In the genomic region with DNA sequence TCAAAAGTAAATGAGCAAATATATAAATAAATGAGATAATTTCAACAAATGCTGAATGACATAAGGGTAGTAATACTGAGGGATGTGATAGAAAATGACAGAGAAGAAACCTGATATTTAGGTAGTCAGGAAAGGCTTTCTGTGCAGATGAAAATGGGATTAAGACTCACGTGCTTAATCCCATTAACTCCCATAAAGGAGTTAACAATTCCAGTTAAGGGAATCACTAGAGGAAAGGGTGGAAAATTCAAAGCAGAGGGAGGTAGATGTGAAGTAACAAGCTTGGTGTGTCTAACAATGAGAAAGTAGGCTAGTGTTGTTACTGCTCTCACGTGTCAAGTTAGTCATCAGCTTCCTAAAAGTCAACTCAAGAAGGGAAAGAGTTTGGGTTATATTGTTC, we compare ENCODE assay signal across 22 cellular contexts.
DNase-seq lines count a peak whose midpoint lies in the region; TF ChIP-seq lines count a peak whose summit lies in the region.
"Had no signal": no experiment of that assay in that cellular context is flagged by ENCODE, and none has a peak within 500 bp of the region (broad histone marks: within the 10 kb centered on the region; RNA-seq: fewer than 3 reads in every experiment).

No MANE protein-coding gene starts in this region.

- H3K27me3 ChIP-seq in A673 (replicated peaks; ENCODE audit: insufficient read depth, low read depth, low read length, poor library complexity) (no peaks in the 10 kb centered on the region), neural progenitor cell (no peaks in the 10 kb centered on the region)
- H3K27me3 ChIP-seq: BLaER1 treated with 17β-estradiol and CSF1 and Interleukin-3, amounts not matched to agents 10 nM and 100 nM had no signal

- no peaks in the 10 kb centered on the region for H3K79me2 ChIP-seq in neural progenitor cell (ENCODE audit: low read depth)

- H3K36me3 Mint-ChIP-seq in neural progenitor cell: no peaks in the 10 kb centered on the region
- H3K36me3 Mint-ChIP-seq: IgD-negative memory B cell had no signal

- H2AFZ ChIP-seq in neural progenitor cell (replicated peaks): no peak overlapping the region
- H2AFZ ChIP-seq: GM23338 had no signal

- H3K36me3 ChIP-seq in A673 (ENCODE audit: insufficient read depth, low read length, poor library complexity, severe bottlenecking) (no peaks in the 10 kb centered on the region), neural progenitor cell (no peaks in the 10 kb centered on the region)
- H3K36me3 ChIP-seq: BLaER1 treated with 17β-estradiol and CSF1 and Interleukin-3, amounts not matched to agents 10 nM and 100 nM had no signal

- BruUV-seq in A673 (replicated peaks; lab: Mats Ljungman, UMichigan): no TSS peak

- H3K27ac Mint-ChIP-seq in neural progenitor cell: no peak overlapping the region
- H3K27ac Mint-ChIP-seq: B cell; CD8-positive, alpha-beta T cell; GM23338; HFFc6; IgD-negative memory B cell had no signal

- no peak overlapping the region for H3K27ac ChIP-seq in A673 (ENCODE audit: low read depth, low read length, poor library complexity, severe bottlenecking)
- no peak overlapping the region for H3K27ac ChIP-seq in neural progenitor cell
- H3K27ac ChIP-seq: 22Rv1; BLaER1 treated with 17β-estradiol and CSF1 and Interleukin-3, amounts not matched to agents 10 nM and 100 nM had no signal

- H3K4me1 ChIP-seq in A673 (ENCODE audit: insufficient read depth, low read length, poor library complexity, severe bottlenecking): peaks cover 8% of the 10 kb centered on the region
- peaks cover 8% of the 10 kb centered on the region for H3K4me1 ChIP-seq in neural progenitor cell

- H3K4me1 Mint-ChIP-seq in neural progenitor cell: peaks cover 4% of the 10 kb centered on the region
- H3K4me1 Mint-ChIP-seq: B cell, GM23338, IgD-negative memory B cell had no signal

- no peak overlapping the region for H3K4me3 ChIP-seq in A673 (ENCODE audit: low read depth, low read length, poor library complexity, severe bottlenecking)
- no peak overlapping the region for H3K4me3 ChIP-seq in neural progenitor cell
- H3K4me3 ChIP-seq: BLaER1 treated with 17β-estradiol and CSF1 and Interleukin-3, amounts not matched to agents 10 nM and 100 nM; GM12878; GM23338 had no signal

- TF ChIP-seq CTCF in A673 (conservative IDR thresholded peaks at IDR 0.05; ENCODE audit: low read depth, low read length): no peak
- TF ChIP-seq CTCF in neural progenitor cell (IDR thresholded peaks at IDR 0.05): no peak

- peaks cover 3% of the 10 kb centered on the region for H3K27me3 Mint-ChIP-seq in neural progenitor cell (ENCODE audit: insufficient read depth, low read depth)
- H3K27me3 Mint-ChIP-seq: B cell, IgD-negative memory B cell had no signal

- intact Hi-C loops in A673 (cut with micrococcal nuclease; ENCODE audit: unreplicated experiment): no loop called here

- peak overlapping the region; percentile 37 for H3K4me2 ChIP-seq in neural progenitor cell
- H3K4me2 ChIP-seq: BLaER1 treated with 17β-estradiol and CSF1 and Interleukin-3, amounts not matched to agents 10 nM and 100 nM; GM23338 had no signal

- H3K9ac ChIP-seq in neural progenitor cell: no peak overlapping the region
- H3K9ac ChIP-seq: BLaER1 treated with 17β-estradiol and CSF1 and Interleukin-3, amounts not matched to agents 10 nM and 100 nM had no signal

- no peaks in the 10 kb centered on the region for H3F3A ChIP-seq in neural progenitor cell (ENCODE audit: low read depth)

- H3K4me3 Mint-ChIP-seq in neural progenitor cell: no peak overlapping the region
- H3K4me3 Mint-ChIP-seq: B cell; CD8-positive, alpha-beta T cell; GM23338; HFFc6; IgD-negative memory B cell had no signal

- no peaks in the 10 kb centered on the region for H4K20me1 ChIP-seq in neural progenitor cell (ENCODE audit: low read depth)
- H4K20me1 ChIP-seq: BLaER1 treated with 17β-estradiol and CSF1 and Interleukin-3, amounts not matched to agents 10 nM and 100 nM had no signal

- POLR2A ChIA-PET in A673 (lab: Charles Lee; ENCODE audit: low non-redundant PET): interaction anchor here (0.6 kb wide), 1 partner anchor 896 kb away, joined by 5 read pairs; no protein-coding TSS in a partner anchor

- H3K9me3 Mint-ChIP-seq in neural progenitor cell: no peaks in the 10 kb centered on the region
- H3K9me3 Mint-ChIP-seq: CD8-positive, alpha-beta T cell; GM23338; HFFc6 had no signal

- peak; percentile 51 for DNase-seq in A673 (ENCODE audit: low spot score)
- DNase-seq in HT1080 (ENCODE audit: low read depth): peak; percentile 10
- peak; percentile 95 for DNase-seq in NCI-H82 treated with DMSO at 0.1 percent for 48 hours (lab: John Stamatoyannopoulos, UW; ENCODE audit: unreplicated experiment)
- DNase-seq in neural progenitor cell (ENCODE audit: low spot score): peak; percentile 33
- DNase-seq in GM19238 (ENCODE audit: insufficient read length, low spot score): no peak
- DNase-seq in activated CD4-positive, alpha-beta T cell treated with anti-CD3 and anti-CD28 coated beads for 4 hours: no peak
- DNase-seq in activated CD8-positive, alpha-beta memory T cell treated with anti-CD3 and anti-CD28 coated beads for 24 hours: no peak
- DNase-seq: Calu3; CD8-positive, alpha-beta T cell; DMS 273 treated with DMSO at 0.1 percent for 48 hours; DMS53; DND-41; EL; H7; HFFc6; KBM-7 had no signal

- CTCF ChIA-PET in A673 (lab: Charles Lee): no interaction called here

- H3K9me3 ChIP-seq in A673 (ENCODE audit: low read depth, low read length, poor library complexity, severe bottlenecking): no peaks in the 10 kb centered on the region
- no peaks in the 10 kb centered on the region for H3K9me3 ChIP-seq in neural progenitor cell (ENCODE audit: low read depth)
- H3K9me3 ChIP-seq: BLaER1 treated with 17β-estradiol and CSF1 and Interleukin-3, amounts not matched to agents 10 nM and 100 nM had no signal

Comparison
In these comparisons a context has a peak if more than half of its experiments do, and no peak if none do; other contexts are left out.
1. DNase-seq: peak in A673 (single experiment), HT1080 (single experiment), NCI-H82 treated with DMSO at 0.1 percent for 48 hours (single experiment) and neural progenitor cell (single experiment); none in GM19238 (single experiment), activated CD4-positive, alpha-beta T cell treated with anti-CD3 and anti-CD28 coated beads for 4 hours (0 of 2) and activated CD8-positive, alpha-beta memory T cell treated with anti-CD3 and anti-CD28 coated beads for 24 hours (single experiment).